In the genomic region with DNA sequence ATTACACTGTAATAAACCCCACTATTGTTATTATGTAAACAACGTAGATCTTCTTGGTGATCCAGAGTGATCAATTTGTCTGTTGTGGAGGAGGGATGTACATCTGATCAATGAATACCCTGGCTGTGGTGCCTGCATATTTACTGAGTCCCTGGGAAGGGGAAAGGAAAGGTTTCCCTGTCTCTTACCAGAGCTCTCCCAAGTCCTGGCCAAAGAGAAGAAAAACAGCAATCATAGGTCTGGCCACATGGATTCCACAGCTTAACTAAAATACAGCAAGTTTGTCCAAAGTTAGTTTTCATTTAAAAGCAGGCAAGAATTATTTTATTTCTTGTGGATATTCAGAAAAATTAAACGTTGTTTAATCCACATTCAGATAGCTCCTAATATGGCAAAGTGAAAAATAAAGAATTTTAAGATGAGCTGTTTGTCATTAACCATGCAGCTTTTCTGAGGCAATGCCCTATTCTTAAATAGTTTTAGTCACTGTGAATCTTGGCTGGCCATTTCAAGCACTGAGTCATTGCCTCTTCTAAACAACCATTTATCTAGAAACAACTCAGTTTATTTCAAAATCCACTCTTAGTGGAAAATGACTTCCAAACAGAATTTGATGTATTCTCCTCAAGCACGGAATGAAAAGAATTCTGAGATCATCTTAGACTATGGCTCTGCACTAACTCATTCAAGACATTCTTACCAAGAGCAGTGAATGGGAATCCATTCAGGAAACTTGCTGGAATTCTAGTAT, we compare ENCODE assay signal across 13 cellular contexts.
A peak's percentile ranks its signal among the peaks of the same experiment; 100 is the strongest.
DNase-seq lines count a peak whose midpoint lies in the region; ATAC-seq and TF ChIP-seq lines count a peak whose summit lies in the region.
"Had no signal": no experiment of that assay in that cellular context is flagged by ENCODE, and none has a peak within 500 bp of the region (broad histone marks: within the 10 kb centered on the region; RNA-seq: fewer than 3 reads in every experiment).

No MANE protein-coding gene starts in this region.

- no peaks in the 10 kb centered on the region for H3K36me3 ChIP-seq in suprapubic skin

- H3K4me1 Mint-ChIP-seq in activated CD4-positive, alpha-beta memory T cell treated with anti-CD3 and anti-CD28 coated beads for 36 hours (ENCODE audit: low read depth), result no peaks in the 10 kb centered on the region
- H3K4me1 Mint-ChIP-seq: naive B cell, T-cell had no signal

- H3K4me3 ChIP-seq in suprapubic skin, result no peak overlapping the region

- intact Hi-C loops in activated CD4-positive, alpha-beta memory T cell treated with anti-CD3 and anti-CD28 coated beads for 36 hours (cut with micrococcal nuclease), result no loop called here

- H3K27ac Mint-ChIP-seq in activated CD4-positive, alpha-beta memory T cell treated with anti-CD3 and anti-CD28 coated beads for 36 hours, result no peak overlapping the region
- H3K27ac Mint-ChIP-seq: endodermal cell, naive B cell, T-cell had no signal

- DNase-seq in HT1080 (ENCODE audit: low read depth) (peak; percentile 38), dedifferentiated amniotic fluid mesenchymal stem cell (ENCODE audit: extremely low spot score) (peak; percentile 95), kidney tubule cell (ENCODE audit: low spot score) (peak; percentile 66), suprapubic skin (ENCODE audit: low spot score in 2 of 2) (no peak)
- no peak for DNase-seq in activated CD4-positive, alpha-beta memory T cell treated with anti-CD3 and anti-CD28 coated beads for 36 hours
- DNase-seq: activated T-cell treated with anti-CD3 and anti-CD28 coated beads, Interleukin-2, amount 50 U/mL, for 48 hours; endodermal cell; naive B cell; NCI-H1694 treated with DMSO at 0.1 percent for 48 hours; T-cell had no signal

- WGBS in suprapubic skin, result 42% methylated on average over 3 of the region's 3 CpGs

- CTCF ChIA-PET in activated CD4-positive, alpha-beta memory T cell treated with anti-CD3 and anti-CD28 coated beads for 36 hours (lab: Charles Lee), result no interaction called here

- no peak for ATAC-seq in GM21390 (IDR thresholded peaks at IDR 0.05; ENCODE audit: unreplicated experiment)
- no peak for ATAC-seq in GM21737 (IDR thresholded peaks at IDR 0.05; ENCODE audit: unreplicated experiment)
- no peak for ATAC-seq in HG02973 (IDR thresholded peaks at IDR 0.05; ENCODE audit: unreplicated experiment)
- ATAC-seq: T-cell had no signal

- H3K9me3 Mint-ChIP-seq in activated CD4-positive, alpha-beta memory T cell treated with anti-CD3 and anti-CD28 coated beads for 36 hours, result peaks cover 24% of the 10 kb centered on the region
- H3K9me3 Mint-ChIP-seq: endodermal cell had no signal

- no peaks in the 10 kb centered on the region for H3K27me3 ChIP-seq in suprapubic skin

- no peak overlapping the region for H3K4me3 Mint-ChIP-seq in activated CD4-positive, alpha-beta memory T cell treated with anti-CD3 and anti-CD28 coated beads for 36 hours
- H3K4me3 Mint-ChIP-seq: endodermal cell, naive B cell, T-cell had no signal

- POLR2A ChIA-PET in activated CD4-positive, alpha-beta memory T cell treated with anti-CD3 and anti-CD28 coated beads for 36 hours (lab: Charles Lee), result no interaction called here

- TF ChIP-seq POLR2A in suprapubic skin (IDR thresholded peaks at IDR 0.05), result no peak

- H3K36me3 Mint-ChIP-seq in activated CD4-positive, alpha-beta memory T cell treated with anti-CD3 and anti-CD28 coated beads for 36 hours, result no peaks in the 10 kb centered on the region
- H3K36me3 Mint-ChIP-seq: naive B cell, T-cell had no signal

- peak overlapping the region; percentile 60 for H3K27ac ChIP-seq in suprapubic skin

- no peaks in the 10 kb centered on the region for H3K4me1 ChIP-seq in suprapubic skin

- H3K27me3 Mint-ChIP-seq in activated CD4-positive, alpha-beta memory T cell treated with anti-CD3 and anti-CD28 coated beads for 36 hours, result no peaks in the 10 kb centered on the region
- H3K27me3 Mint-ChIP-seq: naive B cell, T-cell had no signal

- TF ChIP-seq EP300 in suprapubic skin (IDR thresholded peaks at IDR 0.05), result no peak

- no peak for TF ChIP-seq CTCF in suprapubic skin (IDR thresholded peaks at IDR 0.05)

- H3K9me3 ChIP-seq in suprapubic skin, result no peaks in the 10 kb centered on the region

Comparison
In these comparisons a context has a peak if more than half of its experiments do, and no peak if none do; other contexts are left out.
1. DNase-seq: peak in HT1080 (single experiment), dedifferentiated amniotic fluid mesenchymal stem cell (single experiment) and kidney tubule cell (single experiment); none in suprapubic skin (0 of 2) and activated CD4-positive, alpha-beta memory T cell treated with anti-CD3 and anti-CD28 coated beads for 36 hours (single experiment).